In genomic region chr7:23419160-23419559, GRCh38 we compare ENCODE assay signal across 15 cellular contexts. TPM values are rescaled to one million over a fixed set of nuclear protein-coding genes. Genes with fewer than 3 reads are reported as not detected.
A peak's percentile ranks its signal among the peaks of the same experiment; 100 is the strongest.
DNase-seq lines count a peak whose midpoint lies in the region; ATAC-seq, FAIRE-seq and TF ChIP-seq lines count a peak whose summit lies in the region.
"Had no signal": no experiment of that assay in that cellular context is flagged by ENCODE, and none has a peak within 500 bp of the region (broad histone marks: within the 10 kb centered on the region; RNA-seq: fewer than 3 reads in every experiment).

No MANE protein-coding gene starts in this region.

- peaks cover 54% of the 10 kb centered on the region for H4K20me1 ChIP-seq in GM23338 (replicated peaks; ENCODE audit: insufficient read depth)
- H4K20me1 ChIP-seq in OCI-LY1 (ENCODE audit: insufficient read depth, low read length), result no peaks in the 10 kb centered on the region
- peaks cover 15% of the 10 kb centered on the region; the same call in 1 of the 2 replicates for H4K20me1 ChIP-seq in SU-DHL-6 (ENCODE audit: low read depth, low read length)
- no peaks in the 10 kb centered on the region for H4K20me1 ChIP-seq in endothelial cell of umbilical vein (replicated peaks; ENCODE audit: control insufficient read depth, extremely low read depth, insufficient read depth, low read length)

- no peak for ATAC-seq in GM23338
- ATAC-seq in GM18861 (IDR thresholded peaks at IDR 0.05; ENCODE audit: unreplicated experiment), result no peak
- ATAC-seq in GM18868 (IDR thresholded peaks at IDR 0.05; ENCODE audit: unreplicated experiment), result no peak

- dilution Hi-C loops in endothelial cell of umbilical vein (cut with MboI; ENCODE audit: extremely low pct_ligation_motif_present, low sequenced_read_pairs), result no loop called here

- H3K9me3 ChIP-seq in OCI-LY1 (ENCODE audit: low read length) (no peaks in the 10 kb centered on the region), SU-DHL-6 (ENCODE audit: insufficient read depth, low read length) (no peaks in the 10 kb centered on the region), endothelial cell of umbilical vein (replicated peaks; ENCODE audit: control insufficient read depth, insufficient read depth, low read length) (no peaks in the 10 kb centered on the region), breast epithelium (no peaks in the 10 kb centered on the region)

- no peaks in the 10 kb centered on the region for H3K9me1 ChIP-seq in endothelial cell of umbilical vein (replicated peaks; ENCODE audit: control insufficient read depth, extremely low read depth, insufficient read depth, low read length)

- peak overlapping the region; percentile 33; the same call in 1 of the 2 replicates for H3K4me2 ChIP-seq in GM23338
- no peak overlapping the region for H3K4me2 ChIP-seq in OCI-LY1 (ENCODE audit: low read length)
- H3K4me2 ChIP-seq in SU-DHL-6 (ENCODE audit: low read depth, low read length, poor library complexity, severe bottlenecking), result no peak overlapping the region
- no peak overlapping the region for H3K4me2 ChIP-seq in endothelial cell of umbilical vein (ENCODE audit: insufficient read depth, low read length)

- H2AFZ ChIP-seq in GM23338, result no peak overlapping the region
- no peak overlapping the region for H2AFZ ChIP-seq in OCI-LY1 (ENCODE audit: low read length)
- no peak overlapping the region for H2AFZ ChIP-seq in SU-DHL-6 (ENCODE audit: low read depth, low read length, severe bottlenecking)
- H2AFZ ChIP-seq in endothelial cell of umbilical vein (ENCODE audit: low read depth, low read length), result no peak overlapping the region
- H2AFZ ChIP-seq: GM23248 had no signal

- no peak for FAIRE-seq in endothelial cell of umbilical vein (lab: Jason Lieb, UNC)

- no peak for DNase-seq in GM23338 (ENCODE audit: low spot score)
- DNase-seq in endothelial cell of umbilical vein (ENCODE audit: low read depth, low spot score), result peak; percentile 53
- no peak for DNase-seq in HuH-7 (ENCODE audit: low spot score)
- no peak for DNase-seq in breast epithelium (ENCODE audit: low spot score in 2 of 2)
- DNase-seq: C1 segment of cervical spinal cord; Calu3; CD4-positive, alpha-beta T cell; DMS 273 treated with DMSO at 0.1 percent for 48 hours; H7 had no signal

- H3K36me3 Mint-ChIP-seq in GM23338 (ENCODE audit: low read depth), result peaks cover 35% of the 10 kb centered on the region

- POLR2A ChIA-PET in endothelial cell of umbilical vein (lab: Charles Lee), result no interaction called here

- TF ChIP-seq POLR2A in endothelial cell of umbilical vein (IDR thresholded peaks at IDR 0.05; ENCODE audit: low read depth, low read length), result no peak
- TF ChIP-seq POLR2A in breast epithelium (IDR thresholded peaks at IDR 0.05), result no peak

- H3K27me3 ChIP-seq in GM23338 (ENCODE audit: insufficient read depth), result no peaks in the 10 kb centered on the region
- no peaks in the 10 kb centered on the region for H3K27me3 ChIP-seq in OCI-LY1 (ENCODE audit: insufficient read depth, low read length)
- H3K27me3 ChIP-seq in SU-DHL-6 (ENCODE audit: low read length), result no peaks in the 10 kb centered on the region
- H3K27me3 ChIP-seq in endothelial cell of umbilical vein (ENCODE audit: control insufficient read depth in 2 of 2, insufficient read depth in 2 of 2, low read length in 2 of 2), result no peaks in the 10 kb centered on the region
- H3K27me3 ChIP-seq in breast epithelium, result no peaks in the 10 kb centered on the region

- H3K4me1 ChIP-seq in GM23338 (ENCODE audit: insufficient read depth), result peaks cover 34% of the 10 kb centered on the region
- H3K4me1 ChIP-seq in OCI-LY1 (ENCODE audit: insufficient read depth, low read length, severe bottlenecking), result peaks cover 38% of the 10 kb centered on the region
- peaks cover 26% of the 10 kb centered on the region for H3K4me1 ChIP-seq in endothelial cell of umbilical vein (ENCODE audit: control insufficient read depth, extremely low read depth, insufficient read depth, low read length)
- H3K4me1 ChIP-seq in breast epithelium, result no peaks in the 10 kb centered on the region

- peaks cover 7% of the 10 kb centered on the region for H3K27me3 Mint-ChIP-seq in GM23338 (ENCODE audit: insufficient read depth, low read depth, poor library complexity)

- CTCF ChIA-PET in endothelial cell of umbilical vein (lab: Charles Lee), result interaction anchor here (0.7 to 5.0 kb wide), 6 partner anchors 11 to 146 kb away, joined by 3 to 40 read pairs (median 4); no protein-coding TSS in a partner anchor

- H3K9me2 ChIP-seq in GM23338 (ENCODE audit: insufficient read depth), result no peaks in the 10 kb centered on the region
- H3K9me2 ChIP-seq in OCI-LY1 (ENCODE audit: low read depth, low read length), result no peaks in the 10 kb centered on the region
- H3K9me2 ChIP-seq in SU-DHL-6 (replicated peaks; ENCODE audit: insufficient read depth, low read length), result no peaks in the 10 kb centered on the region

- H3K4me3 ChIP-seq in GM23338 (no peak overlapping the region), OCI-LY1 (ENCODE audit: low read depth, low read length, poor library complexity, severe bottlenecking) (no peak overlapping the region), SU-DHL-6 (ENCODE audit: insufficient read depth, low read length, poor library complexity, severe bottlenecking) (no peak overlapping the region), endothelial cell of umbilical vein (replicated peaks in 1 of 3; ENCODE audit: insufficient read depth in 1 of 3, low read depth in 1 of 3, low read length in 3 of 3) (no peak overlapping the region), breast epithelium (no peak overlapping the region)
- H3K4me3 ChIP-seq: GM23248 had no signal

- H3K27ac ChIP-seq in GM23338 (ENCODE audit: low read depth) (no peak overlapping the region), OCI-LY1 (ENCODE audit: low read depth, low read length, poor library complexity, severe bottlenecking) (peak overlapping the region; percentile 57), SU-DHL-6 (ENCODE audit: low read depth, low read length) (peak overlapping the region; percentile 34), endothelial cell of umbilical vein (ENCODE audit: insufficient read depth, low read depth, low read length) (no peak overlapping the region), breast epithelium (no peak overlapping the region)
- H3K27ac ChIP-seq: GM23248 had no signal

- H3K9ac ChIP-seq in OCI-LY1 (ENCODE audit: low read length) (peak overlapping the region; percentile 4; the same call in 1 of the 2 replicates), SU-DHL-6 (ENCODE audit: low read length) (no peak overlapping the region), endothelial cell of umbilical vein (replicated peaks; ENCODE audit: extremely low read depth, insufficient read depth, low read length) (no peak overlapping the region)
- H3K9ac ChIP-seq: GM23248 had no signal

- H3K4me1 Mint-ChIP-seq in GM23338, result peaks cover 52% of the 10 kb centered on the region

- H3F3A ChIP-seq in GM23338 (replicated peaks; ENCODE audit: low read depth) (no peaks in the 10 kb centered on the region), OCI-LY1 (ENCODE audit: insufficient read depth, low read length) (no peaks in the 10 kb centered on the region), SU-DHL-6 (ENCODE audit: insufficient read depth) (peaks cover 40% of the 10 kb centered on the region)

- H3K79me2 ChIP-seq in GM23338 (replicated peaks; ENCODE audit: insufficient read depth) (peaks cover 97% of the 10 kb centered on the region), OCI-LY1 (ENCODE audit: insufficient read depth, low read length) (peaks cover 61% of the 10 kb centered on the region), SU-DHL-6 (ENCODE audit: insufficient read depth, low read length) (peaks cover 100% of the 10 kb centered on the region), endothelial cell of umbilical vein (ENCODE audit: control insufficient read depth, insufficient read depth, low read length) (peaks cover 88% of the 10 kb centered on the region)

- intact Hi-C loops in endothelial cell of umbilical vein (cut with micrococcal nuclease), result loop anchor here (5.0 kb wide), 2 partner anchors 62 to 122 kb away; partner anchors contain the start of gene MALSU1
- intact Hi-C loops in breast epithelium (cut with DNase I; ENCODE audit: low total_unique reads), result no loop called here

- H3K36me3 ChIP-seq in GM23338 (ENCODE audit: insufficient read depth) (peaks cover 9% of the 10 kb centered on the region; the same call in 1 of the 2 replicates), OCI-LY1 (ENCODE audit: insufficient read depth, low read length) (peaks cover 36% of the 10 kb centered on the region), SU-DHL-6 (ENCODE audit: low read length) (peaks cover 44% of the 10 kb centered on the region), endothelial cell of umbilical vein (ENCODE audit: control insufficient read depth in 2 of 2, extremely low read depth in 1 of 2, insufficient read depth in 2 of 2, low read length in 2 of 2) (peaks cover 2 to 9% of the 10 kb centered on the region in 2 experiments), breast epithelium (no peaks in the 10 kb centered on the region)

- peak overlapping the region; percentile 27 for H3K27ac Mint-ChIP-seq in GM23338
- H3K27ac Mint-ChIP-seq: B cell; CD4-positive, alpha-beta T cell had no signal

- H3K4me3 Mint-ChIP-seq in GM23338, result no peak overlapping the region; the same call in 2 of the 3 replicates
- H3K4me3 Mint-ChIP-seq: B cell; CD4-positive, alpha-beta T cell had no signal

- no peaks in the 10 kb centered on the region for H3K9me3 Mint-ChIP-seq in GM23338
- H3K9me3 Mint-ChIP-seq: CD4-positive, alpha-beta T cell had no signal

- TF ChIP-seq CTCF in GM23338 (conservative IDR thresholded peaks at IDR 0.05; ENCODE audit: low read depth in 2 of 2) (no peak), OCI-LY1 (IDR thresholded peaks at IDR 0.05; ENCODE audit: low read length) (no peak), SU-DHL-6 (IDR thresholded peaks at IDR 0.05; ENCODE audit: insufficient read depth, low read length, poor library complexity, severe bottlenecking) (no peak), endothelial cell of umbilical vein (IDR thresholded peaks at IDR 0.05; ENCODE audit: extremely low read depth in 1 of 2, insufficient read depth in 1 of 2, low read depth in 1 of 2, low read length in 2 of 2) (no peak), breast epithelium (IDR thresholded peaks at IDR 0.05) (no peak)

- BruUV-seq in endothelial cell of umbilical vein (replicated peaks; lab: Mats Ljungman, UMichigan), result no TSS peak

RNA-seq across cellular contexts. Expression of gene IGF2BP3, which starts 51.1 kb away (rescaled TPM):
- total RNA-seq in GM23338 (2014; rRNA removed; shearing (Covaris generic)), result 183 and 209 TPM in 2 replicates
- 47.1 and 52.0 TPM in 2 replicates for polyA plus RNA-seq in GM23338 (2016; fragmentation: Nextera tagmentation; extraction: Ambion mirVana)
- total RNA-seq in endothelial cell of umbilical vein, result 111 and 117 TPM in 2 replicates
- polyA plus RNA-seq in endothelial cell of umbilical vein, result 30.7 and 41.2 TPM in 2 replicates
- polyA plus RNA-seq in endothelial cell of umbilical vein (2011; cell fraction: cytosol; rRNA removed), result 59.9 and 81.1 TPM in 2 replicates
- 125 and 193 TPM in 2 replicates for polyA plus RNA-seq in endothelial cell of umbilical vein (2011; cell fraction: nucleus; rRNA removed)
- polyA plus RNA-seq in endothelial cell of umbilical vein (2012), result 73.1 and 143 TPM in 2 replicates
- 76.6 and 80.5 TPM in 2 replicates for polyA minus RNA-seq in endothelial cell of umbilical vein
- polyA minus RNA-seq in endothelial cell of umbilical vein (2011; cell fraction: cytosol; rRNA and poly(A)+ RNA removed), result 45.8 TPM
- polyA minus RNA-seq in endothelial cell of umbilical vein (2011; cell fraction: nucleus; rRNA and poly(A)+ RNA removed), result 130 and 167 TPM in 2 replicates
- total RNA-seq in breast epithelium, result 1 to 10 TPM in 1 of 3 donors, under 1 TPM in 1, not detected in 1; 0.59 to 3.5 TPM
- total RNA-seq: CD4-positive, alpha-beta T cell had no signal

Comparison
In these comparisons a context has a peak if more than half of its experiments do, and no peak if none do; other contexts are left out.
1. H3K27ac ChIP-seq: peak in OCI-LY1 (single experiment) and SU-DHL-6 (single experiment); none in GM23338 (single experiment), endothelial cell of umbilical vein (single experiment) and breast epithelium (0 of 2).
2. RNA of gene IGF2BP3, which starts 51.1 kb away (total RNA-seq): 183 to 209 TPM in GM23338 and 111 to 117 TPM in endothelial cell of umbilical vein; 0.59 to 3.5 TPM in breast epithelium; every median in the first group is over 10 times any median in the second.